In genomic region chr1:168457296-168457695, GRCh38 we compare ENCODE assay signal across 8 cellular contexts.
DNase-seq lines count a peak whose midpoint lies in the region; ATAC-seq, FAIRE-seq and TF ChIP-seq lines count a peak whose summit lies in the region.
"Not testable (repeated sequence)": the region's sequence is repeated elsewhere in the genome, so short reads cannot be mapped to it uniquely, and the experiment has no call there.

No MANE protein-coding gene starts in this region.

- not testable (repeated sequence) for H2AFZ ChIP-seq in GM23248; PC-3 (ENCODE audit: low read length); astrocyte (ENCODE audit: low read depth, low read length)

- H3F3A ChIP-seq in GM23248 (ENCODE audit: insufficient read depth), result peaks cover 37% of the 10 kb centered on the region
- H3F3A ChIP-seq in PC-3 (ENCODE audit: low read length, unreplicated experiment), result not testable (repeated sequence)

- POLR2A ChIA-PET in A549 (lab: Yijun Ruan, JAX); PC-3 (lab: Charles Lee; ENCODE audit: unreplicated experiment); activated CD8-positive, alpha-beta T cell treated with anti-CD3 and anti-CD28 coated beads for 36 hours (lab: Charles Lee): not testable (repeated sequence)

- not testable (repeated sequence) for ATAC-seq in A549; activated CD8-positive, alpha-beta T cell treated with anti-CD3 and anti-CD28 coated beads for 36 hours
- ATAC-seq in PC-3 (peak; percentile 27; the same call in 1 of the 2 replicates), mucosa of descending colon (peak; percentile 58)

- not testable (repeated sequence) for H3K9ac ChIP-seq in GM23248; PC-3 (ENCODE audit: low read length); astrocyte (ENCODE audit: low read length)

- peaks cover 34% of the 10 kb centered on the region for H3K9me3 Mint-ChIP-seq in activated CD8-positive, alpha-beta T cell treated with anti-CD3 and anti-CD28 coated beads for 36 hours
- H3K9me3 Mint-ChIP-seq in astrocyte (ENCODE audit: unreplicated experiment), result not testable (repeated sequence)
- H3K9me3 Mint-ChIP-seq in stimulated activated naive CD8-positive, alpha-beta T cell treated with anti-CD3 and anti-CD28 coated beads, Interleukin-15, Interleukin-2, amounts not matched to agents 100 ng/mL and 50 ng/mL, for 24 hours, result peaks cover 31% of the 10 kb centered on the region

- H4K20me1 ChIP-seq in GM23248 (ENCODE audit: insufficient read depth); PC-3 (ENCODE audit: low read length); astrocyte (ENCODE audit: insufficient read depth, low read length): not testable (repeated sequence)

- intact Hi-C loops in PC-3 (cut with micrococcal nuclease); activated CD8-positive, alpha-beta T cell treated with anti-CD3 and anti-CD28 coated beads for 36 hours (cut with micrococcal nuclease); mucosa of descending colon (cut with DNase I, micrococcal nuclease): not testable (repeated sequence)

- H3K27ac Mint-ChIP-seq in activated CD8-positive, alpha-beta T cell treated with anti-CD3 and anti-CD28 coated beads for 36 hours, result peak overlapping the region; percentile 30
- not testable (repeated sequence) for H3K27ac Mint-ChIP-seq in astrocyte (ENCODE audit: unreplicated experiment)
- H3K27ac Mint-ChIP-seq in stimulated activated naive CD8-positive, alpha-beta T cell treated with anti-CD3 and anti-CD28 coated beads, Interleukin-15, Interleukin-2, amounts not matched to agents 100 ng/mL and 50 ng/mL, for 24 hours, result peak overlapping the region; percentile 67

- BruUV-seq in PC-3 (replicated peaks; lab: Mats Ljungman, UMichigan), result not testable (repeated sequence)

- H3K4me1 ChIP-seq in A549; PC-3 (ENCODE audit: insufficient read depth, low read length); astrocyte (ENCODE audit: insufficient read depth, low read length); mucosa of descending colon (ENCODE audit: low read depth): not testable (repeated sequence)
- peaks cover 41% of the 10 kb centered on the region for H3K4me1 ChIP-seq in GM23248 (ENCODE audit: insufficient read depth)

- H3K4me3 Mint-ChIP-seq in activated CD8-positive, alpha-beta T cell treated with anti-CD3 and anti-CD28 coated beads for 36 hours; astrocyte (ENCODE audit: unreplicated experiment): not testable (repeated sequence)
- peak overlapping the region; percentile 6 for H3K4me3 Mint-ChIP-seq in stimulated activated naive CD8-positive, alpha-beta T cell treated with anti-CD3 and anti-CD28 coated beads, Interleukin-15, Interleukin-2, amounts not matched to agents 100 ng/mL and 50 ng/mL, for 24 hours

- 34% methylated on average over 8 of the region's 8 CpGs for WGBS in A549 (ENCODE audit: missing lambda C conversion rate)
- 57% methylated on average over 8 of the region's 8 CpGs for WGBS in GM23248 (ENCODE audit: low coverage in 1 of 2, low lambda C conversion rate in 2 of 2, missing lambda C conversion rate in 2 of 2), 2 experiments

- H3K9me3 ChIP-seq in A549, result peaks cover 31% of the 10 kb centered on the region
- not testable (repeated sequence) for H3K9me3 ChIP-seq in GM23248 (ENCODE audit: low read depth); PC-3 (ENCODE audit: low read length); astrocyte (ENCODE audit: insufficient read depth, low read depth, low read length); mucosa of descending colon

- not testable (repeated sequence) for H3K36me3 Mint-ChIP-seq in activated CD8-positive, alpha-beta T cell treated with anti-CD3 and anti-CD28 coated beads for 36 hours (ENCODE audit: low read depth); astrocyte (ENCODE audit: low read depth, unreplicated experiment)
- peaks cover 15% of the 10 kb centered on the region for H3K36me3 Mint-ChIP-seq in stimulated activated naive CD8-positive, alpha-beta T cell treated with anti-CD3 and anti-CD28 coated beads, Interleukin-15, Interleukin-2, amounts not matched to agents 100 ng/mL and 50 ng/mL, for 24 hours (ENCODE audit: low read depth)

- not testable (repeated sequence) for TF ChIP-seq EP300 in A549 (IDR thresholded peaks at IDR 0.05)

- H3K4me2 ChIP-seq in A549, result 0 out of 3 replicates have a peak overlapping the region, but pooled peaks have one; percentile 23
- H3K4me2 ChIP-seq in GM23248 (ENCODE audit: unreplicated experiment), result peak overlapping the region; percentile 16
- peak overlapping the region; percentile 49 for H3K4me2 ChIP-seq in PC-3 (ENCODE audit: low read length)
- not testable (repeated sequence) for H3K4me2 ChIP-seq in astrocyte (ENCODE audit: low read length)

- peaks cover 24% of the 10 kb centered on the region for H3K4me1 Mint-ChIP-seq in activated CD8-positive, alpha-beta T cell treated with anti-CD3 and anti-CD28 coated beads for 36 hours (ENCODE audit: low read depth)
- H3K4me1 Mint-ChIP-seq in astrocyte (ENCODE audit: low read depth, unreplicated experiment), result not testable (repeated sequence)
- peaks cover 51% of the 10 kb centered on the region for H3K4me1 Mint-ChIP-seq in stimulated activated naive CD8-positive, alpha-beta T cell treated with anti-CD3 and anti-CD28 coated beads, Interleukin-15, Interleukin-2, amounts not matched to agents 100 ng/mL and 50 ng/mL, for 24 hours (ENCODE audit: low read depth)

- not testable (repeated sequence) for H3K27me3 ChIP-seq in GM23248 (replicated peaks; ENCODE audit: insufficient read depth); PC-3 (ENCODE audit: low read length); astrocyte (ENCODE audit: insufficient read depth, low read length)

- TF ChIP-seq POLR2A in A549 (IDR thresholded peaks at IDR 0.05; ENCODE audit: low read length), result not testable (repeated sequence)

- in situ Hi-C loops in GM23248 (cut with MboI), result not testable (repeated sequence)

- not testable (repeated sequence) for H3K36me3 ChIP-seq in GM23248 (ENCODE audit: low read depth); PC-3 (ENCODE audit: low read depth, low read length); astrocyte (ENCODE audit: insufficient read depth, low read length); mucosa of descending colon (ENCODE audit: low read depth)

- not testable (repeated sequence) for H3K27me3 Mint-ChIP-seq in activated CD8-positive, alpha-beta T cell treated with anti-CD3 and anti-CD28 coated beads for 36 hours; astrocyte (ENCODE audit: low read depth, unreplicated experiment); stimulated activated naive CD8-positive, alpha-beta T cell treated with anti-CD3 and anti-CD28 coated beads, Interleukin-15, Interleukin-2, amounts not matched to agents 100 ng/mL and 50 ng/mL, for 24 hours

- not testable (repeated sequence) for DNase-seq in A549 (ENCODE audit: low read depth in 1 of 2, low spot score in 1 of 2); GM23248; activated CD8-positive, alpha-beta T cell treated with anti-CD3 and anti-CD28 coated beads for 36 hours
- DNase-seq in PC-3, result peak; percentile 72
- DNase-seq in astrocyte (ENCODE audit: low read depth), result peak; percentile 76
- DNase-seq in epithelial cell of esophagus (ENCODE audit: low read depth), result peak; percentile 73
- DNase-seq in mucosa of descending colon, result peak in 2 of 3 donors; percentile 35 to 37

- not testable (repeated sequence) for TF ChIP-seq CTCF in A549 (IDR thresholded peaks at IDR 0.05); PC-3 (conservative IDR thresholded peaks at IDR 0.05; ENCODE audit: low read depth, low read length); activated CD8-positive, alpha-beta T cell treated with anti-CD3 and anti-CD28 coated beads for 36 hours (IDR thresholded peaks at IDR 0.05); astrocyte (IDR thresholded peaks at IDR 0.05; ENCODE audit: insufficient read depth, low read depth, low read length); epithelial cell of esophagus (IDR thresholded peaks at IDR 0.05; ENCODE audit: insufficient read depth, low read depth, low read length, missing control alignments); mucosa of descending colon (IDR thresholded peaks at IDR 0.05)

- not testable (repeated sequence) for H3K4me3 ChIP-seq in A549; GM23248; PC-3 (ENCODE audit: low read length); astrocyte (ENCODE audit: insufficient read depth, low read depth, low read length); epithelial cell of esophagus (ENCODE audit: low read length); mucosa of descending colon

- not testable (repeated sequence) for FAIRE-seq in A549 (lab: Jason Lieb, UNC); astrocyte (lab: Jason Lieb, UNC)

- CTCF ChIA-PET in A549 (lab: Yijun Ruan, JAX), result interaction anchor here (3.3 kb wide), 1 partner anchor 17 kb away, joined by 12 read pairs; no protein-coding TSS in a partner anchor
- CTCF ChIA-PET in PC-3 (lab: Charles Lee), result not testable (repeated sequence)
- CTCF ChIA-PET in activated CD8-positive, alpha-beta T cell treated with anti-CD3 and anti-CD28 coated beads for 36 hours (lab: Charles Lee), result interaction anchor here (0.8 kb wide), 1 partner anchor 25 kb away, joined by 3 read pairs; no protein-coding TSS in a partner anchor

- not testable (repeated sequence) for TF ChIP-seq RAD21 in A549 (conservative IDR thresholded peaks at IDR 0.05 in 1 of 2, IDR thresholded peaks at IDR 0.05 in 1 of 2)

- H3K9me2 ChIP-seq in GM23248 (ENCODE audit: insufficient read depth); PC-3 (replicated peaks; ENCODE audit: low read length): not testable (repeated sequence)

- not testable (repeated sequence) for H3K27ac ChIP-seq in A549; PC-3 (ENCODE audit: low read length); astrocyte (ENCODE audit: low read depth, low read length)
- H3K27ac ChIP-seq in GM23248, result 0 out of 2 replicates have a peak overlapping the region, but pooled peaks have one; percentile 28

- not testable (repeated sequence) for H3K79me2 ChIP-seq in GM23248 (ENCODE audit: insufficient read depth); PC-3 (ENCODE audit: low read length); astrocyte (ENCODE audit: insufficient read depth, low read length)
